Comparison of ENCODE assay signal across 8 cellular contexts in the genomic region with DNA sequence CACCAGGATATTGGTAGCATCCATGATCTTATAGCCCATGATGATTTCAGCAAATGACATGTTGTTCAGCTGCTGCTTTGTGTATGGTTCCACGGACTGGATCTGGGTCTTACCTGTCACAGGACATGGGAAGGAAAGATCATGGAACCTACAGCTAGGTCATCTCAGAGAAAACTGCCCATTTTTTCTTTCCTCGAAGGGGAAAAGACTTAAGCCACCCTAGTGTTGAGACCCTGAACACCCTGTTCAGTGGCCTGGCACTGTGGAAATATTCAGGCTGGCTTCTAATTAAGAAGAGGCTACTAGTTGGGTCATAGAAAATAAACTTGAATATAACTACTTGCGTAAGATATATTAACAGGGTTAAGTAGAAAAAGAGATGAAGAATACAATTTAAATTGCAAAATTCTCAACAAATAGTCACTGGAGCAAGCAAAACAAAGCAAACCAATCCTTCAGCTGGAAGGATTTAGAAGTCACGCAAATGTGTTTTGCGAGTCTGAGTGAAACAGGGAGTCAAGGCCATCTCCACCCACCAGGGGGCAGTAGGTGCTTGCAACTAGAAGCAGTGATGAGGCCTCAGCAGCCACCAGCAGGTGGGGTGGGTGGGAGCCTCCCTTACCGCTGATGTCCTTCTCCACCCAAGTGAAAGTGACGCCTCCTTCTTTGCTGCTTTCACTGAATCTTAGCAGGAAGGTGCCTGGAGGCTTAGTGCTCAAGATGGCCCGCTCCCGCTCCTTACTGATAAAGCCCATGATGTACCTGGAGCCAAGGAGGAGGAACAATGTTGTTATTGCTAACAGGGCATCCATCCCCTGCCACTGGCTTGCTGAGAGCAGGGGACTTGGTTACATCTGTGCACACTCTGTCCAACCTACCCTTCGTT. TPM values are rescaled to one million over a fixed set of nuclear protein-coding genes. Genes with fewer than 3 reads are reported as not detected.
A peak's percentile ranks its signal among the peaks of the same experiment; 100 is the strongest.
DNase-seq lines count a peak whose midpoint lies in the region; ATAC-seq and FAIRE-seq lines count a peak whose summit lies in the region.

No MANE protein-coding gene starts in this region.

- ATAC-seq in activated naive CD8-positive, alpha-beta T cell treated with anti-CD3 and anti-CD28 coated beads, Interleukin-2, amount 10 ng/mL, durations not matched to agents 7 days and 5 days (ENCODE audit: low read depth) = peak; percentile 89

- in situ Hi-C loops in HAP-1 (cut with MboI; ENCODE audit: low sequenced_read_pairs) = loop anchor here (5.0 to 10.0 kb wide), 2 partner anchors 85 to 202 kb away; no protein-coding TSS in a partner anchor

- no peak overlapping the region for H3K4me3 ChIP-seq in HAP-1

- DNase-seq in D341Med (ENCODE audit: low spot score) (peak; percentile 97), HAP-1 (ENCODE audit: low spot score in 2 of 2) (peak; percentile 88 to 97), NCI-H1694 (lab: John Stamatoyannopoulos, UW) (peak; percentile 97), T follicular helper cell (ENCODE audit: low read depth) (peak; percentile 92), cardiac septum (ENCODE audit: low spot score) (peak; percentile 95), pulmonary artery endothelial cell (ENCODE audit: low read depth, low spot score) (peak; percentile 81), urothelium cell line (ENCODE audit: low spot score) (peak; percentile 90)
- peak; percentile 88 for DNase-seq in activated naive CD8-positive, alpha-beta T cell treated with anti-CD3 and anti-CD28 coated beads, Interleukin-2, amount 10 ng/mL, durations not matched to agents 7 days and 5 days

- peaks cover 31% of the 10 kb centered on the region for H3K36me3 Mint-ChIP-seq in activated naive CD8-positive, alpha-beta T cell treated with anti-CD3 and anti-CD28 coated beads, Interleukin-2, amount 10 ng/mL, durations not matched to agents 7 days and 5 days

- FAIRE-seq in urothelium cell line (lab: Jason Lieb, UNC) = peak; percentile 17

- no peaks in the 10 kb centered on the region for H3K9me3 Mint-ChIP-seq in activated naive CD8-positive, alpha-beta T cell treated with anti-CD3 and anti-CD28 coated beads, Interleukin-2, amount 10 ng/mL, durations not matched to agents 7 days and 5 days

- H3K27ac Mint-ChIP-seq in activated naive CD8-positive, alpha-beta T cell treated with anti-CD3 and anti-CD28 coated beads, Interleukin-2, amount 10 ng/mL, durations not matched to agents 7 days and 5 days = peak overlapping the region; percentile 81

- no peaks in the 10 kb centered on the region for H3K27me3 Mint-ChIP-seq in activated naive CD8-positive, alpha-beta T cell treated with anti-CD3 and anti-CD28 coated beads, Interleukin-2, amount 10 ng/mL, durations not matched to agents 7 days and 5 days

- peak overlapping the region; percentile 30 for H3K4me3 Mint-ChIP-seq in activated naive CD8-positive, alpha-beta T cell treated with anti-CD3 and anti-CD28 coated beads, Interleukin-2, amount 10 ng/mL, durations not matched to agents 7 days and 5 days

- peaks cover 36% of the 10 kb centered on the region for H3K4me1 Mint-ChIP-seq in activated naive CD8-positive, alpha-beta T cell treated with anti-CD3 and anti-CD28 coated beads, Interleukin-2, amount 10 ng/mL, durations not matched to agents 7 days and 5 days

- peaks cover 3% of the 10 kb centered on the region for H3K4me1 ChIP-seq in HAP-1

- H3K27me3 ChIP-seq in HAP-1 (ENCODE audit: low read depth) = no peaks in the 10 kb centered on the region

- POLR2A ChIA-PET in activated naive CD8-positive, alpha-beta T cell treated with anti-CD3 and anti-CD28 coated beads, Interleukin-2, amount 10 ng/mL, durations not matched to agents 7 days and 5 days (lab: Charles Lee) = interaction anchor here (1.2 to 2.2 kb wide), 3 partner anchors 80 to 214 kb away, joined by 4 to 6 read pairs (median 6); no protein-coding TSS in a partner anchor

- no peaks in the 10 kb centered on the region for H3K9me3 ChIP-seq in HAP-1

- peaks cover 36% of the 10 kb centered on the region for H3K36me3 ChIP-seq in HAP-1 (replicated peaks)

- intact Hi-C loops in cardiac septum (cut with DNase I) = loop anchor here (2.0 kb wide), 2 partner anchors 84 to 196 kb away; no protein-coding TSS in a partner anchor

RNA-seq across cellular contexts. Expression of a gene that starts 34.3 kb away (rescaled TPM):
- 100 to 1,000 TPM; 125 to 131 TPM for total RNA-seq in activated naive CD8-positive, alpha-beta T cell treated with anti-CD3 and anti-CD28 coated beads, Interleukin-2, amount 10 ng/mL, durations not matched to agents 7 days and 5 days
- 12.1 TPM for total RNA-seq in cardiac septum
- 33.9 and 36.1 TPM in 2 replicates for total RNA-seq in pulmonary artery endothelial cell

RNA-seq across cellular contexts. Expression of a gene that starts 46.4 kb away (rescaled TPM):
- total RNA-seq in activated naive CD8-positive, alpha-beta T cell treated with anti-CD3 and anti-CD28 coated beads, Interleukin-2, amount 10 ng/mL, durations not matched to agents 7 days and 5 days = 100 to 1,000 TPM; 131 to 134 TPM
- total RNA-seq in cardiac septum = 32.8 TPM
- total RNA-seq in pulmonary artery endothelial cell = 48.5 and 54.3 TPM in 2 replicates
